ENCODE assay signal across 1 cellular context in genomic region chr12:111840831-111841230, GRCh38.
TF ChIP-seq lines count a peak whose summit lies in the region.

No MANE protein-coding gene starts in this region.

TF ChIP-seq in HCT116, 20 proteins besides CTCF, POLR2A, EP300 and RAD21 (continued from another document):
- TF ChIP-seq ATF3 (IDR thresholded peaks at IDR 0.05) (no peak), ZNF274 (IDR thresholded peaks at IDR 0.05; ENCODE audit: low read depth, low read length) (no peak), EZH2 (IDR thresholded peaks at IDR 0.05) (no peak), FOSL1 (IDR thresholded peaks at IDR 0.05; ENCODE audit: low read depth) (no peak), SIN3A (IDR thresholded peaks at IDR 0.05; ENCODE audit: low read depth) (no peak)
